9 cellular contexts compared by ENCODE assay signal in genomic region chr19:55605637-55606470, GRCh38. TPM values are rescaled to one million over a fixed set of nuclear protein-coding genes. Genes with fewer than 3 reads are reported as not detected.
DNase-seq lines count a peak whose midpoint lies in the region; ATAC-seq, FAIRE-seq and TF ChIP-seq lines count a peak whose summit lies in the region.
"Had no signal": no experiment of that assay in that cellular context is flagged by ENCODE, and none has a peak within 500 bp of the region (broad histone marks: within the 10 kb centered on the region; RNA-seq: fewer than 3 reads in every experiment).

Gene ZNF865 (plus strand): TSS chr19:55605647. CDS start chr19:55613619, 7,972 bp downstream.

- H4K91ac ChIP-seq in neuronal stem cell (ENCODE audit: low read depth, low read length, poor library complexity): peak within 1 kb of the TSS; percentile 4

- H3K4me3 ChIP-seq in CD8-positive, alpha-beta T cell (ENCODE audit: low read depth, low read length): peak within 1 kb of the TSS; percentile 80
- H3K4me3 ChIP-seq in neuronal stem cell (ENCODE audit: low read length in 2 of 2): peak within 1 kb of the TSS; percentile 78 to 95

- no peak within 1 kb of the TSS for H2BK12ac ChIP-seq in neuronal stem cell (ENCODE audit: low read length)

- no peak for FAIRE-seq in frontal cortex (lab: Jason Lieb, UNC)
- FAIRE-seq: endometrium had no signal

- peaks cover 7% of the 10 kb centered on the region for H3K79me1 ChIP-seq in neuronal stem cell (ENCODE audit: low read depth, low read length)

- peak; percentile 34 for ATAC-seq in CD8-positive, alpha-beta T cell
- ATAC-seq in GM21423 (IDR thresholded peaks at IDR 0.05; ENCODE audit: unreplicated experiment): peak; percentile 35

- CTCF ChIA-PET in CD8-positive, alpha-beta T cell (lab: Charles Lee): interaction anchor here (0.6 to 2.4 kb wide), 27 partner anchors 9 to 1651 kb away, joined by 3 to 50 read pairs (median 4); partner anchors contain the start of gene ZNF784

- H3K4me1 Mint-ChIP-seq in CD8-positive, alpha-beta T cell (ENCODE audit: low read depth): peaks cover 64% of the 10 kb centered on the region

- peak within 1 kb of the TSS; percentile 10 for H2AK5ac ChIP-seq in neuronal stem cell (ENCODE audit: low read depth, low read length)

- H3K36me3 Mint-ChIP-seq in CD8-positive, alpha-beta T cell: peaks cover 44% of the 10 kb centered on the region

- H3K27me3 Mint-ChIP-seq in CD8-positive, alpha-beta T cell (ENCODE audit: low read depth): no peaks in the 10 kb centered on the region

- WGBS in neuronal stem cell (ENCODE audit: extremely low coverage in 2 of 2, insufficient read length in 2 of 2, insufficient replicate concordance in 1 of 2), 2 donors: no CpG with 5 or more reads among the region's 44 CpGs

- peak within 1 kb of the TSS; percentile 93 for H3K4me3 Mint-ChIP-seq in CD8-positive, alpha-beta T cell

- peak within 1 kb of the TSS; percentile 87 for H2BK5ac ChIP-seq in neuronal stem cell (ENCODE audit: low read length)

- no peaks in the 10 kb centered on the region for H3K9me3 ChIP-seq in CD8-positive, alpha-beta T cell (ENCODE audit: low read length)
- peaks cover 0 to 7% of the 10 kb centered on the region in 2 donors for H3K9me3 ChIP-seq in neuronal stem cell (replicated peaks in 1 of 2; ENCODE audit: control insufficient read depth in 2 of 2, insufficient read depth in 1 of 2, low read depth in 1 of 2, low read length in 2 of 2)

- peaks cover 2% of the 10 kb centered on the region for H3K9me3 Mint-ChIP-seq in CD8-positive, alpha-beta T cell

- H3K4me2 ChIP-seq in neuronal stem cell (ENCODE audit: insufficient read depth, low read length, poor library complexity, severe bottlenecking): peak within 1 kb of the TSS; percentile 89

- no peak within 1 kb of the TSS for H3K14ac ChIP-seq in neuronal stem cell (ENCODE audit: low read length)

- peak within 1 kb of the TSS; percentile 69 for H3K23ac ChIP-seq in neuronal stem cell (ENCODE audit: low read depth, low read length, poor library complexity)

- H3K27ac Mint-ChIP-seq in CD8-positive, alpha-beta T cell: peak within 1 kb of the TSS; percentile 95

- peak within 1 kb of the TSS; percentile 63 for H3K27ac ChIP-seq in CD8-positive, alpha-beta T cell (ENCODE audit: low read depth, low read length)
- peak within 1 kb of the TSS; percentile 100 for H3K27ac ChIP-seq in neuronal stem cell (replicated peaks; ENCODE audit: low read length)

- no peak within 1 kb of the TSS for H4K8ac ChIP-seq in neuronal stem cell (ENCODE audit: low read depth, low read length)

- H3K36me3 ChIP-seq in CD8-positive, alpha-beta T cell (ENCODE audit: insufficient read depth, low read length): peaks cover 6% of the 10 kb centered on the region
- H3K36me3 ChIP-seq in neuronal stem cell (replicated peaks in 1 of 2; ENCODE audit: control insufficient read depth in 2 of 2, insufficient read depth in 2 of 2, low read length in 2 of 2): peaks cover 7 to 36% of the 10 kb centered on the region in 2 donors

- H3K18ac ChIP-seq in neuronal stem cell (ENCODE audit: low read length): peak within 1 kb of the TSS; percentile 96

- peak; percentile 34 to 78 (median 69) for DNase-seq in CD8-positive, alpha-beta T cell
- DNase-seq in SHP77 (lab: John Stamatoyannopoulos, UW): peak; percentile 54 to 84
- DNase-seq in activated naive CD4-positive, alpha-beta T cell treated with Interleukin-2 at 50 U/mL for 16 hours: peak; percentile 72
- DNase-seq in frontal cortex (ENCODE audit: low spot score in 2 of 2): peak; percentile 70 to 72
- DNase-seq in neuronal stem cell (ENCODE audit: low spot score): no peak
- peak; percentile 63 for DNase-seq in superior temporal gyrus (ENCODE audit: extremely low spot score)

- intact Hi-C loops in CD8-positive, alpha-beta T cell (cut with DNase I, micrococcal nuclease): loop anchor here (1.0 to 2.0 kb wide), 7 partner anchors 18 to 347 kb away; partner anchors contain the start of genes PPP6R1 (in 2 of the 2) and ZNF784 (in 2 of the 2)

- no peaks in the 10 kb centered on the region for H3K27me3 ChIP-seq in CD8-positive, alpha-beta T cell (ENCODE audit: insufficient read depth, low read length)
- H3K27me3 ChIP-seq in neuronal stem cell (ENCODE audit: control insufficient read depth in 3 of 3, insufficient read depth in 3 of 3, low read depth in 1 of 3, low read length in 3 of 3): no peaks in the 10 kb centered on the region

- peak within 1 kb of the TSS; percentile 27 for H2BK15ac ChIP-seq in neuronal stem cell (ENCODE audit: low read length)

- peak within 1 kb of the TSS; percentile 82 for H3K9ac ChIP-seq in neuronal stem cell (ENCODE audit: low read depth, low read length, poor library complexity)

- H3K4ac ChIP-seq in neuronal stem cell (ENCODE audit: low read length): peak within 1 kb of the TSS; percentile 85

- peaks cover 21% of the 10 kb centered on the region for H3K4me1 ChIP-seq in CD8-positive, alpha-beta T cell (ENCODE audit: insufficient read depth, low read length)
- peaks cover 6 to 12% of the 10 kb centered on the region in 2 donors for H3K4me1 ChIP-seq in neuronal stem cell (ENCODE audit: control insufficient read depth in 2 of 2, insufficient read depth in 1 of 2, low read depth in 1 of 2, low read length in 2 of 2)

- H2BK120ac ChIP-seq in neuronal stem cell (ENCODE audit: low read depth, low read length): no peak within 1 kb of the TSS

- TF ChIP-seq CTCF in CD8-positive, alpha-beta T cell (IDR thresholded peaks at IDR 0.05): peak; percentile 82
- peak; percentile 69 for TF ChIP-seq CTCF in LNCAP (IDR thresholded peaks at IDR 0.05)

- H2AFZ ChIP-seq in neuronal stem cell (ENCODE audit: low read length): peak within 1 kb of the TSS; percentile 76

- POLR2A ChIA-PET in CD8-positive, alpha-beta T cell (lab: Charles Lee): interaction anchor here (0.7 to 2.1 kb wide), 8 partner anchors 17 to 130 kb away, joined by 3 to 14 read pairs (median 6); partner anchors contain the start of genes U2AF2, ZNF628 and ZNF784

RNA-seq across cellular contexts. Expression of gene ZNF865, which starts in this region (rescaled TPM):
- 10 to 100 TPM; 11.0 to 12.6 TPM for total RNA-seq in CD8-positive, alpha-beta T cell
- 1.2 TPM for total RNA-seq in frontal cortex
- 12.2 TPM for polyA plus RNA-seq in neuronal stem cell (2013, experiment 1 of 2)
- polyA plus RNA-seq in neuronal stem cell (2013, experiment 2 of 2): 12.0 TPM
